Comparison of ENCODE assay signal across 30 cellular contexts in the genomic region with DNA sequence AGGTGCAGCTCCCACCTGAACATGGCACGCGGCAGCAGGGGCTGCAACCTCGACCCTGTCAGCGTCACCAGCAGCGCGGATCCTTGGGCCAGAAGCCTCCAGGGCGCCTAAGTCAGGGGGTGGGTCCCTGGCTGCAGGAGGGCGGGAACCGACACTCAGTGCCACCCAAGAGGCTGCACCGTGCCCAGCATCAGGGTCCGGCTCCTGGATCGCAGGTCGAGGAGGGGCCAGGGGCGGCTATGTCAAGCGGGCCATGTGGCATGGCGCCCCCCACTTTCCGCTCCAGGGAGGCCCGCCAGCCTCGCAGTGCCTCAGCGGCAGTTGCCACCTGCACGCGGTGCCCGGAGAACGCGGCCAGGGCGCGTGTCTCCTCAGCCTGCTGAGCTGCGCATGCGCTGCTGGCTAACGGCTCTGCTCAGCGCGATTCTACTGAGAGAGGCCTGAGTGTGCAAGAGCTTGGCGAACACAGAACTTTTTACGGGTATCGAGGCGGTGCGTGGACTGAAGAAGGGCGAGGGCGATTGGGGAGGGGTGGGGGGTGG. TPM values are rescaled to one million over a fixed set of nuclear protein-coding genes. Genes with fewer than 3 reads are reported as not detected.
"Had no signal": no experiment of that assay in that cellular context is flagged by ENCODE, and none has a peak within 500 bp of the region (broad histone marks: within the 10 kb centered on the region; RNA-seq: fewer than 3 reads in every experiment).

A gene with protein sequence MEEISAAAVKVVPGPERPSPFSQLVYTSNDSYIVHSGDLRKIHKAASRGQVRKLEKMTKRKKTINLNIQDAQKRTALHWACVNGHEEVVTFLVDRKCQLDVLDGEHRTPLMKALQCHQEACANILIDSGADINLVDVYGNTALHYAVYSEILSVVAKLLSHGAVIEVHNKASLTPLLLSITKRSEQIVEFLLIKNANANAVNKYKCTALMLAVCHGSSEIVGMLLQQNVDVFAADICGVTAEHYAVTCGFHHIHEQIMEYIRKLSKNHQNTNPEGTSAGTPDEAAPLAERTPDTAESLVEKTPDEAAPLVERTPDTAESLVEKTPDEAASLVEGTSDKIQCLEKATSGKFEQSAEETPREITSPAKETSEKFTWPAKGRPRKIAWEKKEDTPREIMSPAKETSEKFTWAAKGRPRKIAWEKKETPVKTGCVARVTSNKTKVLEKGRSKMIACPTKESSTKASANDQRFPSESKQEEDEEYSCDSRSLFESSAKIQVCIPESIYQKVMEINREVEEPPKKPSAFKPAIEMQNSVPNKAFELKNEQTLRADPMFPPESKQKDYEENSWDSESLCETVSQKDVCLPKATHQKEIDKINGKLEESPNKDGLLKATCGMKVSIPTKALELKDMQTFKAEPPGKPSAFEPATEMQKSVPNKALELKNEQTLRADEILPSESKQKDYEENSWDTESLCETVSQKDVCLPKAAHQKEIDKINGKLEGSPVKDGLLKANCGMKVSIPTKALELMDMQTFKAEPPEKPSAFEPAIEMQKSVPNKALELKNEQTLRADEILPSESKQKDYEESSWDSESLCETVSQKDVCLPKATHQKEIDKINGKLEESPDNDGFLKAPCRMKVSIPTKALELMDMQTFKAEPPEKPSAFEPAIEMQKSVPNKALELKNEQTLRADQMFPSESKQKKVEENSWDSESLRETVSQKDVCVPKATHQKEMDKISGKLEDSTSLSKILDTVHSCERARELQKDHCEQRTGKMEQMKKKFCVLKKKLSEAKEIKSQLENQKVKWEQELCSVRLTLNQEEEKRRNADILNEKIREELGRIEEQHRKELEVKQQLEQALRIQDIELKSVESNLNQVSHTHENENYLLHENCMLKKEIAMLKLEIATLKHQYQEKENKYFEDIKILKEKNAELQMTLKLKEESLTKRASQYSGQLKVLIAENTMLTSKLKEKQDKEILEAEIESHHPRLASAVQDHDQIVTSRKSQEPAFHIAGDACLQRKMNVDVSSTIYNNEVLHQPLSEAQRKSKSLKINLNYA (N-terminal part only) (plus strand): TSS at position 408 of the 542 bp plus-strand sequence. CDS start 190 bp downstream, outside the sequence.

- H3K4me3 ChIP-seq: esophagus muscularis mucosa, gastrocnemius medialis, heart right ventricle had no signal

- H3K36me3 ChIP-seq: brain microvascular endothelial cell, esophagus muscularis mucosa, gastrocnemius medialis, heart right ventricle had no signal

- H3K4me1 ChIP-seq: esophagus muscularis mucosa, foreskin keratinocyte, gastrocnemius medialis, heart right ventricle had no signal

- DNase-seq: activated CD4-positive, alpha-beta memory T cell treated with anti-CD3 and anti-CD28 coated beads, Interleukin-2, amount 10 ng/mL, durations not matched to agents 7 days and 5 days; activated CD4-positive, alpha-beta T cell treated with anti-CD3 and anti-CD28 coated beads for 1 hour; activated CD4-positive, alpha-beta T cell treated with anti-CD3 and anti-CD28 coated beads for 4 hours; activated CD4-positive, alpha-beta T cell treated with anti-CD3 and anti-CD28 coated beads, Interleukin-2, amount 10 ng/mL, durations not matched to agents 7 days and 5 days; activated CD4-positive, alpha-beta T cell treated with anti-CD3 and anti-CD28 coated beads, Interleukin-2, amount 50 U/mL, for 4 hours; activated CD4-positive, CD25-positive, alpha-beta regulatory T cell; activated CD8-positive, alpha-beta memory T cell treated with anti-CD3 and anti-CD28 coated beads, Interleukin-2, amount 50 U/mL, for 48 hours; activated gamma-delta T cell treated with Interleukin-2 at 50 U/mL for 16 hours; activated naive CD4-positive, alpha-beta T cell treated with anti-CD3 and anti-CD28 coated beads, Interleukin-2, amount 50 U/mL, for 16 hours; activated naive CD4-positive, alpha-beta T cell treated with Interleukin-2 at 50 U/mL for 16 hours; activated T-cell treated with anti-CD3 and anti-CD28 coated beads for 4 hours; activated T-cell treated with anti-CD3 and anti-CD28 coated beads, Interleukin-2, amount 50 U/mL, for 24 hours; activated T-cell treated with anti-CD3 and anti-CD28 coated beads, Interleukin-2, amount 50 U/mL, for 72 hours; amniotic stem cell; anterior cingulate cortex; brain microvascular endothelial cell; caudate nucleus; cortex of kidney; dermis blood vessel endothelial cell; effector CD4-positive, alpha-beta T cell; effector memory CD8-positive, alpha-beta T cell; erythroblast; foreskin keratinocyte; gastrocnemius medialis; heart right ventricle; T-helper 2 cell had no signal

- ATAC-seq: activated T-cell treated with anti-CD3 and anti-CD28 coated beads, Interleukin-2, amount 50 U/mL, for 72 hours; effector memory CD8-positive, alpha-beta T cell; foreskin keratinocyte; gastrocnemius medialis; heart right ventricle had no signal

- H3K27ac ChIP-seq: brain microvascular endothelial cell, esophagus muscularis mucosa, foreskin keratinocyte, gastrocnemius medialis, heart right ventricle had no signal

- H3K27me3 ChIP-seq: brain microvascular endothelial cell, foreskin keratinocyte, gastrocnemius medialis, heart right ventricle had no signal

- H3K9me3 ChIP-seq: gastrocnemius medialis had no signal

RNA-seq across cellular contexts. Expression of the gene that starts here (rescaled TPM):
- total RNA-seq: activated CD4-positive, alpha-beta memory T cell treated with anti-CD3 and anti-CD28 coated beads, Interleukin-2, amount 10 ng/mL, durations not matched to agents 7 days and 5 days; activated CD4-positive, alpha-beta T cell treated with anti-CD3 and anti-CD28 coated beads, Interleukin-2, amount 10 ng/mL, durations not matched to agents 7 days and 5 days; activated T-cell treated with anti-CD3 and anti-CD28 coated beads, Interleukin-2, amount 50 U/mL, for 72 hours; astrocyte; chondrocyte; dermis blood vessel endothelial cell; esophagus muscularis mucosa; foreskin keratinocyte; gastrocnemius medialis; heart right ventricle; T-helper 1 cell treated with Interleukin-12 subunit alpha and Interleukin-12 subunit beta and Interleukin-4 antibody, amounts not matched to agents 30 ng/mL and 1 ng/mL, for 36 hours had no signal
